In the genomic region with DNA sequence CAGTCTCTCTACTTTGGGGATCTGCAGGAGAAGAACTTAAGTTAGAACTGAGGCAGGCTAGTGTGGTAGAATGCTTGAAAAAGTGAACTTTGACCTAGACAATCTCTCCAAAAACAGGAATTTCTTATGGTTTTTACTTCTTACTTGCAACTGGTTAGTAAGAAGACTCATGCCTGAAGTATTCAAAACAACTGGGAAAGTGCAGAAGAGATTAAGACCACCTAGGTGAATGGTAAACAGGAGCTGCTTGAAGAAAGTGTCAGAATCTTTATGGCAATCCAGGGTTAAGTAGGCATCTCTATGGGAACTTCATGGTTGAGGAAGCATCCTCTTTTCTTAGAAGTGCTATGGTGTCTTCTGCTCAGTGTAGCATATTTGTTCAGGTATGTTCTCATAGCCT, we compare ENCODE assay signal across 34 cellular contexts.
"Had no signal": no experiment of that assay in that cellular context is flagged by ENCODE, and none has a peak within 500 bp of the region (broad histone marks: within the 10 kb centered on the region; RNA-seq: fewer than 3 reads in every experiment).

No MANE protein-coding gene starts in this region.

- H3K9me3 Mint-ChIP-seq: activated B cell treated with CpG ODN at 0.5 μM for 24 hours; activated CD8-positive, alpha-beta T cell treated with anti-CD3 and anti-CD28 coated beads for 36 hours; activated naive CD4-positive, alpha-beta T cell treated with anti-CD3 and anti-CD28 coated beads for 36 hours; activated naive CD8-positive, alpha-beta T cell treated with anti-CD3 and anti-CD28 coated beads for 36 hours; activated T-helper 1 cell treated with anti-CD3 and anti-CD28 coated beads, Interleukin-12 subunit alpha, Interleukin-12 subunit beta, Interleukin-2, Interleukin-4 antibody, amounts not matched to agents 30 ng/mL and 10 ng/mL and 1 ng/mL, durations not matched to agents 14 hours and 24 hours and 36 hours; activated T-helper 2 cell treated with anti-CD3 and anti-CD28 coated beads, Interferon-gamma antibody, Interleukin-2, Interleukin-4, amounts not matched to agents 10 μg/mL and 5 μg/mL and 100 μg/mL, durations not matched to agents 14 hours and 24 hours and 36 hours; T-helper 2 cell treated with Interferon-gamma antibody and Interleukin-4, amounts not matched to agents 5 μg/mL and 100 μg/mL, for 36 hours had no signal

- H3K27ac Mint-ChIP-seq: activated B cell treated with CpG ODN at 0.5 μM for 24 hours; activated CD8-positive, alpha-beta memory T cell treated with anti-CD3 and anti-CD28 coated beads, Interleukin-2, amount 10 ng/mL, durations not matched to agents 7 days and 5 days; activated CD8-positive, alpha-beta T cell treated with anti-CD3 and anti-CD28 coated beads for 36 hours; activated naive CD4-positive, alpha-beta T cell treated with anti-CD3 and anti-CD28 coated beads for 36 hours; activated naive CD4-positive, alpha-beta T cell treated with anti-CD3 and anti-CD28 coated beads, Interleukin-2, amount 50 U/mL, for 24 hours; activated naive CD8-positive, alpha-beta T cell treated with anti-CD3 and anti-CD28 coated beads for 36 hours; activated naive CD8-positive, alpha-beta T cell treated with anti-CD3 and anti-CD28 coated beads, Interleukin-2, amount 50 U/mL, for 24 hours; activated T-helper 1 cell treated with anti-CD3 and anti-CD28 coated beads, Interleukin-12 subunit alpha, Interleukin-12 subunit beta, Interleukin-2, Interleukin-4 antibody, amounts not matched to agents 30 ng/mL and 10 ng/mL and 1 ng/mL, durations not matched to agents 14 hours and 24 hours and 36 hours; activated T-helper 2 cell treated with anti-CD3 and anti-CD28 coated beads, Interferon-gamma antibody, Interleukin-2, Interleukin-4, amounts not matched to agents 10 μg/mL and 5 μg/mL and 100 μg/mL, durations not matched to agents 14 hours and 24 hours and 36 hours; T-helper 17 cell; T-helper 2 cell treated with Interferon-gamma antibody and Interleukin-4, amounts not matched to agents 5 μg/mL and 100 μg/mL, for 36 hours had no signal

- ATAC-seq: activated CD4-positive, CD25-positive, alpha-beta regulatory T cell treated with anti-CD3 and anti-CD28 coated beads, Interleukin-2, amount 50 U/mL, for 24 hours; activated CD8-positive, alpha-beta memory T cell treated with anti-CD3 and anti-CD28 coated beads, Interleukin-2, amount 10 ng/mL, durations not matched to agents 7 days and 5 days; activated CD8-positive, alpha-beta T cell treated with anti-CD3 and anti-CD28 coated beads for 36 hours; activated naive CD8-positive, alpha-beta T cell treated with anti-CD3 and anti-CD28 coated beads, Interleukin-2, amount 50 U/mL, for 24 hours; foreskin keratinocyte; gastrocnemius medialis; heart left ventricle; T-helper 17 cell had no signal

- H3K27me3 ChIP-seq: adrenal gland, ascending aorta, brain microvascular endothelial cell, foreskin keratinocyte, gastrocnemius medialis had no signal

- DNase-seq: activated B cell treated with CpG ODN at 0.5 μM for 24 hours; activated CD4-positive, alpha-beta T cell treated with anti-CD3 and anti-CD28 coated beads for 48 hours; activated CD4-positive, alpha-beta T cell treated with anti-CD3 and anti-CD28 coated beads, Interleukin-2, amount 50 U/mL, for 1 hour; activated CD4-positive, alpha-beta T cell treated with anti-CD3 and anti-CD28 coated beads, Interleukin-2, amount 50 U/mL, for 48 hours; activated CD8-positive, alpha-beta memory T cell treated with anti-CD3 and anti-CD28 coated beads, Interleukin-2, amount 10 ng/mL, durations not matched to agents 7 days and 5 days; activated CD8-positive, alpha-beta memory T cell treated with anti-CD3 and anti-CD28 coated beads, Interleukin-2, amount 50 U/mL, for 4 hours; activated CD8-positive, alpha-beta T cell treated with anti-CD3 and anti-CD28 coated beads for 36 hours; activated effector memory CD4-positive, alpha-beta T cell treated with anti-CD3 and anti-CD28 coated beads, Interleukin-2, amount 50 U/mL, for 16 hours; activated naive CD4-positive, alpha-beta T cell treated with anti-CD3 and anti-CD28 coated beads for 36 hours; activated naive CD8-positive, alpha-beta T cell treated with anti-CD3 and anti-CD28 coated beads for 36 hours; activated naive CD8-positive, alpha-beta T cell treated with anti-CD3 and anti-CD28 coated beads, Interleukin-2, amount 50 U/mL, for 24 hours; activated T-cell treated with anti-CD3 and anti-CD28 coated beads, Interleukin-2, amount 50 U/mL, for 1 hour; activated T-cell treated with anti-CD3 and anti-CD28 coated beads, Interleukin-2, amount 50 U/mL, for 48 hours; adrenal gland; brain microvascular endothelial cell; cortex of kidney; dermis blood vessel endothelial cell; effector CD4-positive, alpha-beta T cell; foreskin keratinocyte; gastrocnemius medialis; glutamatergic neuron; heart left ventricle; hypothalamus; T-helper 17 cell; T1000; WERI-Rb-1 had no signal

- H3K27me3 Mint-ChIP-seq: activated B cell treated with CpG ODN at 0.5 μM for 24 hours; activated CD8-positive, alpha-beta memory T cell treated with anti-CD3 and anti-CD28 coated beads, Interleukin-2, amount 10 ng/mL, durations not matched to agents 7 days and 5 days; activated CD8-positive, alpha-beta T cell treated with anti-CD3 and anti-CD28 coated beads for 36 hours; activated naive CD8-positive, alpha-beta T cell treated with anti-CD3 and anti-CD28 coated beads for 36 hours; central memory CD8-positive, alpha-beta T cell; T-helper 17 cell had no signal

- H3K36me3 Mint-ChIP-seq: activated CD8-positive, alpha-beta memory T cell treated with anti-CD3 and anti-CD28 coated beads, Interleukin-2, amount 10 ng/mL, durations not matched to agents 7 days and 5 days; activated naive CD4-positive, alpha-beta T cell treated with anti-CD3 and anti-CD28 coated beads, Interleukin-2, amount 50 U/mL, for 24 hours; activated naive CD8-positive, alpha-beta T cell treated with anti-CD3 and anti-CD28 coated beads for 36 hours had no signal

- H3K36me3 ChIP-seq: adrenal gland, ascending aorta, brain microvascular endothelial cell, gastrocnemius medialis, heart left ventricle, WERI-Rb-1 had no signal

- H3K4me1 Mint-ChIP-seq: activated B cell treated with CpG ODN at 0.5 μM for 24 hours; activated CD8-positive, alpha-beta memory T cell treated with anti-CD3 and anti-CD28 coated beads, Interleukin-2, amount 10 ng/mL, durations not matched to agents 7 days and 5 days; activated naive CD4-positive, alpha-beta T cell treated with anti-CD3 and anti-CD28 coated beads, Interleukin-2, amount 50 U/mL, for 24 hours; activated naive CD8-positive, alpha-beta T cell treated with anti-CD3 and anti-CD28 coated beads for 36 hours; activated naive CD8-positive, alpha-beta T cell treated with anti-CD3 and anti-CD28 coated beads, Interleukin-2, amount 50 U/mL, for 24 hours; central memory CD8-positive, alpha-beta T cell; T-helper 17 cell had no signal

- H3K4me3 Mint-ChIP-seq: activated B cell treated with CpG ODN at 0.5 μM for 24 hours; activated CD8-positive, alpha-beta memory T cell treated with anti-CD3 and anti-CD28 coated beads, Interleukin-2, amount 10 ng/mL, durations not matched to agents 7 days and 5 days; activated CD8-positive, alpha-beta T cell treated with anti-CD3 and anti-CD28 coated beads for 36 hours; activated naive CD4-positive, alpha-beta T cell treated with anti-CD3 and anti-CD28 coated beads for 36 hours; activated naive CD4-positive, alpha-beta T cell treated with anti-CD3 and anti-CD28 coated beads, Interleukin-2, amount 50 U/mL, for 24 hours; activated naive CD8-positive, alpha-beta T cell treated with anti-CD3 and anti-CD28 coated beads for 36 hours; activated naive CD8-positive, alpha-beta T cell treated with anti-CD3 and anti-CD28 coated beads, Interleukin-2, amount 50 U/mL, for 24 hours; activated T-helper 1 cell treated with anti-CD3 and anti-CD28 coated beads, Interleukin-12 subunit alpha, Interleukin-12 subunit beta, Interleukin-2, Interleukin-4 antibody, amounts not matched to agents 30 ng/mL and 10 ng/mL and 1 ng/mL, durations not matched to agents 14 hours and 24 hours and 36 hours; central memory CD8-positive, alpha-beta T cell; T-helper 17 cell; T-helper 2 cell treated with Interferon-gamma antibody and Interleukin-4, amounts not matched to agents 5 μg/mL and 100 μg/mL, for 36 hours had no signal

- H3K9me3 ChIP-seq: adrenal gland, ascending aorta, gastrocnemius medialis, heart left ventricle had no signal

- H3K4me1 ChIP-seq: adrenal gland, ascending aorta, foreskin keratinocyte, gastrocnemius medialis, heart left ventricle had no signal

- H3K4me3 ChIP-seq: adrenal gland, ascending aorta, gastrocnemius medialis, heart left ventricle had no signal

- H3K27ac ChIP-seq: adrenal gland, ascending aorta, brain microvascular endothelial cell, epithelial cell of prostate, foreskin keratinocyte, gastrocnemius medialis, heart left ventricle, WERI-Rb-1 had no signal
